29 cellular contexts compared by ENCODE assay signal in genomic region chr1:97845805-97846204, GRCh38.
"Had no signal": no experiment of that assay in that cellular context is flagged by ENCODE, and none has a peak within 500 bp of the region (broad histone marks: within the 10 kb centered on the region; RNA-seq: fewer than 3 reads in every experiment).

No MANE protein-coding gene starts in this region.

- ATAC-seq: activated CD8-positive, alpha-beta memory T cell treated with anti-CD3 and anti-CD28 coated beads, Interleukin-2, amount 10 ng/mL, durations not matched to agents 7 days and 5 days; activated naive CD8-positive, alpha-beta T cell treated with anti-CD3 and anti-CD28 coated beads, Interleukin-2, amount 50 U/mL, for 24 hours had no signal

- H3K36me3 ChIP-seq: SJCRH30, WERI-Rb-1 had no signal

- H3K27ac ChIP-seq: PC-9, RWPE1, SJCRH30, SK-N-MC, WERI-Rb-1 had no signal

- H3K4me2 ChIP-seq: PC-9 had no signal

- H2AFZ ChIP-seq: PC-9 had no signal

- H3K27me3 ChIP-seq: SJCRH30 had no signal

- H3K4me3 ChIP-seq: PC-9, SJCRH30, SK-N-MC had no signal

- FAIRE-seq: RCC 7860 had no signal

- H3K9me3 ChIP-seq: SJCRH30 had no signal

- DNase-seq: activated CD4-positive, alpha-beta memory T cell treated with anti-CD3 and anti-CD28 coated beads, Interleukin-2, amount 10 ng/mL, durations not matched to agents 7 days and 5 days; activated CD4-positive, alpha-beta T cell treated with anti-CD3 and anti-CD28 coated beads for 1 hour; activated CD4-positive, alpha-beta T cell treated with anti-CD3 and anti-CD28 coated beads for 48 hours; activated CD4-positive, CD25-positive, alpha-beta regulatory T cell; activated CD8-positive, alpha-beta memory T cell treated with anti-CD3 and anti-CD28 coated beads for 24 hours; activated CD8-positive, alpha-beta memory T cell treated with anti-CD3 and anti-CD28 coated beads, Interleukin-2, amount 10 ng/mL, durations not matched to agents 7 days and 5 days; activated CD8-positive, alpha-beta memory T cell treated with anti-CD3 and anti-CD28 coated beads, Interleukin-2, amount 50 U/mL, for 48 hours; activated effector memory CD4-positive, alpha-beta T cell treated with Interleukin-2 at 50 U/mL for 16 hours; activated naive CD4-positive, alpha-beta T cell treated with anti-CD3 and anti-CD28 coated beads, Interleukin-2, amount 10 ng/mL, durations not matched to agents 7 days and 5 days; activated naive CD8-positive, alpha-beta T cell treated with anti-CD3 and anti-CD28 coated beads, Interleukin-2, amount 50 U/mL, for 24 hours; activated T-cell treated with anti-CD3 and anti-CD28 coated beads, Interleukin-2, amount 50 U/mL, for 48 hours; anterior cingulate cortex; Karpas-422; KBM-7; NCI-H1105; NCI-H1436; NCI-H1694; NCI-H1930; NCI-H345; NCI-H524 treated with DMSO at 0.1 percent for 48 hours; NK-92 treated with Interleukin-12 subunit alpha and Interleukin-12 subunit beta, amount 100 ng/mL, for 24 hours; PC-9; SHP77; SJCRH30; T1000; WERI-Rb-1 had no signal
